ENCODE assay signal across 12 cellular contexts in genomic region chr17:63780507-63780906, GRCh38. TPM values are rescaled to one million over a fixed set of nuclear protein-coding genes. Genes with fewer than 3 reads are reported as not detected.
DNase-seq lines count a peak whose midpoint lies in the region; ATAC-seq and TF ChIP-seq lines count a peak whose summit lies in the region.
"Had no signal": no experiment of that assay in that cellular context is flagged by ENCODE, and none has a peak within 500 bp of the region (broad histone marks: within the 10 kb centered on the region; RNA-seq: fewer than 3 reads in every experiment).

No MANE protein-coding gene starts in this region.

- H3K27me3 ChIP-seq in foreskin keratinocyte, result no peaks in the 10 kb centered on the region

- H3K4me1 ChIP-seq in HEK293 (ENCODE audit: control insufficient read depth, insufficient read depth, low read length), result peaks cover 3% of the 10 kb centered on the region
- peaks cover 42% of the 10 kb centered on the region for H3K4me1 ChIP-seq in foreskin keratinocyte

- intact Hi-C loops in Right ventricle myocardium inferior (cut with DNase I), result no loop called here

- no peaks in the 10 kb centered on the region for H3K9me3 ChIP-seq in HEK293 (ENCODE audit: control insufficient read depth, insufficient read depth, low read depth, low read length)
- H3K9me3 ChIP-seq: mucosa of descending colon had no signal

- ATAC-seq in foreskin keratinocyte (peak; percentile 81), Right ventricle myocardium inferior (no peak)
- ATAC-seq: mucosa of descending colon had no signal

- H3K4me3 ChIP-seq in HEK293 (ENCODE audit: low read depth, low read length), result no peak overlapping the region
- H3K4me3 ChIP-seq: mucosa of descending colon had no signal

- peak overlapping the region; percentile 85 for H3K27ac ChIP-seq in 22Rv1
- H3K27ac ChIP-seq in HEK293 (ENCODE audit: extremely low read depth, low read depth, low read length), result no peak overlapping the region
- H3K27ac ChIP-seq in foreskin keratinocyte, result peak overlapping the region; percentile 63

- TF ChIP-seq CTCF in 22Rv1 (IDR thresholded peaks at IDR 0.05) (no peak), HEK293 (tag by site-specific recombination; IDR thresholded peaks at IDR 0.05) (no peak), foreskin keratinocyte (conservative IDR thresholded peaks at IDR 0.05) (no peak), GM10248 (IDR thresholded peaks at IDR 0.05; ENCODE audit: control extremely low read depth, extremely low read depth, low read depth, missing control alignments) (no peak)

- peaks cover 53 to 86% of the 10 kb centered on the region in 2 experiments for H3K36me3 ChIP-seq in HEK293 (ENCODE audit: control insufficient read depth in 2 of 2, insufficient read depth in 1 of 2, low read length in 2 of 2)

- POLR2A ChIA-PET in HEK293 (lab: Yijun Ruan, JAX), result interaction anchor here (0.5 to 0.6 kb wide), 3 partner anchors 30 to 159 kb away, joined by 3 to 4 read pairs (median 3); partner anchors contain the start of gene MAP3K3
- POLR2A ChIA-PET in GM10248 (lab: Yijun Ruan, JAX), result interaction anchor here (1.0 kb wide), 1 partner anchor 40 kb away, joined by 4 read pairs; no protein-coding TSS in a partner anchor

- DNase-seq in SW480 (ENCODE audit: low spot score) (peak; percentile 46), foreskin keratinocyte (peak; percentile 54 to 75), GM19238 (ENCODE audit: insufficient read length, low spot score) (no peak), Right ventricle myocardium inferior (ENCODE audit: missing footprints) (no peak), GM10248 (ENCODE audit: extremely low spot score) (no peak)
- no peak for DNase-seq in stimulated activated naive CD4-positive, alpha-beta T cell (lab: John Stamatoyannopoulos, UW)
- DNase-seq: cerebellar nuclear complex, head of caudate nucleus, mucosa of descending colon, SW 1271 had no signal

- CTCF ChIA-PET in HEK293 (lab: Yijun Ruan, JAX), result interaction anchor here (0.5 to 1.0 kb wide), 2 partner anchors 54 to 104 kb away, joined by 3 read pairs; no protein-coding TSS in a partner anchor
- CTCF ChIA-PET in GM10248 (lab: Yijun Ruan, JAX), result interaction anchor here (0.7 to 1.4 kb wide), 2 partner anchors 8 to 41 kb away, joined by 3 read pairs; no protein-coding TSS in a partner anchor

TF ChIP-seq in HEK293, 187 proteins besides CTCF, POLR2A, EP300 and RAD21:
- TF ChIP-seq ZBTB48 (tag by site-specific recombination; IDR thresholded peaks at IDR 0.05), result peak; percentile 42; the same call in 1 of the 2 replicates
- peak; percentile 43; the same call in 1 of the 2 replicates for TF ChIP-seq SP7 (tag by site-specific recombination; IDR thresholded peaks at IDR 0.05)
- no peak for TF ChIP-seq ZNF169 (tag by site-specific recombination; IDR thresholded peaks at IDR 0.05)
- peak; percentile 48 for TF ChIP-seq ZNF398 (tag by site-specific recombination; IDR thresholded peaks at IDR 0.05)
- 0 out of 2 replicates have a peak, but pooled peaks have one; percentile 40 for TF ChIP-seq ZBTB17 (tag by site-specific recombination; IDR thresholded peaks at IDR 0.05)
- peak; percentile 92 for TF ChIP-seq ZNF10 (tag by site-specific recombination; IDR thresholded peaks at IDR 0.05)
- peak; percentile 77 for TF ChIP-seq WT1 (tag by site-specific recombination; IDR thresholded peaks at IDR 0.05)
- TF ChIP-seq ZNF629 (tag by site-specific recombination; IDR thresholded peaks at IDR 0.05), result 0 out of 2 replicates have a peak, but pooled peaks have one; percentile 32
- TF ChIP-seq ZNF350 (tag by site-specific recombination; IDR thresholded peaks at IDR 0.05), result no peak
- no peak for TF ChIP-seq ZNF148 (tag by site-specific recombination; IDR thresholded peaks at IDR 0.05; ENCODE audit: borderline replicate concordance)
- TF ChIP-seq, protein P1, sequence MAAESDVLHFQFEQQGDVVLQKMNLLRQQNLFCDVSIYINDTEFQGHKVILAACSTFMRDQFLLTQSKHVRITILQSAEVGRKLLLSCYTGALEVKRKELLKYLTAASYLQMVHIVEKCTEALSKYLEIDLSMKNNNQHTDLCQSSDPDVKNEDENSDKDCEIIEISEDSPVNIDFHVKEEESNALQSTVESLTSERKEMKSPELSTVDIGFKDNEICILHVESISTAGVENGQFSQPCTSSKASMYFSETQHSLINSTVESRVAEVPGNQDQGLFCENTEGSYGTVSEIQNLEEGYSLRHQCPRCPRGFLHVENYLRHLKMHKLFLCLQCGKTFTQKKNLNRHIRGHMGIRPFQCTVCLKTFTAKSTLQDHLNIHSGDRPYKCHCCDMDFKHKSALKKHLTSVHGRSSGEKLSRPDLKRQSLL (tag by site-specific recombination; IDR thresholded peaks at IDR 0.05), result 0 out of 2 replicates have a peak, but pooled peaks have one; percentile 56
- peak; percentile 58 for TF ChIP-seq ZEB2 (tag by site-specific recombination; IDR thresholded peaks at IDR 0.05)
- TF ChIP-seq FEZF1 (tag by site-specific recombination; IDR thresholded peaks at IDR 0.05), result peak; percentile 78
- TF ChIP-seq PRDM1 (tag by site-specific recombination; IDR thresholded peaks at IDR 0.05), result peak; percentile 85
- 0 out of 2 replicates have a peak, but pooled peaks have one; percentile 11 for TF ChIP-seq OSR2 (tag by site-specific recombination; IDR thresholded peaks at IDR 0.05)
TF ChIP-seq in HEK293: peak in this region for 12.

RNA-seq across cellular contexts. Expression of gene DDX42, which starts 6.5 kb away (rescaled TPM):
- total RNA-seq in foreskin keratinocyte (72.2 and 74.9 TPM in 2 replicates), Right ventricle myocardium inferior (45.9 TPM)
- polyA plus RNA-seq in foreskin keratinocyte, result 40.6 and 41.0 TPM in 2 replicates

RNA-seq across cellular contexts. Expression of gene CCDC47, which starts 7.1 kb away (rescaled TPM):
- total RNA-seq in foreskin keratinocyte (64.2 and 77.0 TPM in 2 replicates), Right ventricle myocardium inferior (90.5 TPM)
- 21.0 and 26.3 TPM in 2 replicates for polyA plus RNA-seq in foreskin keratinocyte

RNA-seq across cellular contexts. Expression of gene STRADA, which starts 38.9 kb away (rescaled TPM):
- 18.1 and 18.8 TPM in 2 replicates for total RNA-seq in foreskin keratinocyte
- polyA plus RNA-seq in foreskin keratinocyte, result 18.4 and 18.8 TPM in 2 replicates
- 13.3 TPM for total RNA-seq in Right ventricle myocardium inferior

RNA-seq across cellular contexts. Expression of gene PSMC5, which starts 46.7 kb away (rescaled TPM):
- total RNA-seq in foreskin keratinocyte, result 97.4 and 120 TPM in 2 replicates
- polyA plus RNA-seq in foreskin keratinocyte, result 168 and 192 TPM in 2 replicates
- 145 TPM for total RNA-seq in Right ventricle myocardium inferior

RNA-seq across cellular contexts. Expression of gene FTSJ3, which starts 47.0 kb away (rescaled TPM):
- total RNA-seq in foreskin keratinocyte (37.6 and 49.9 TPM in 2 replicates), Right ventricle myocardium inferior (34.2 TPM)
- 22.6 and 30.5 TPM in 2 replicates for polyA plus RNA-seq in foreskin keratinocyte

Comparison
In these comparisons a context has a peak if more than half of its experiments do, and no peak if none do; other contexts are left out.
1. DNase-seq: peak in SW480 (single experiment) and foreskin keratinocyte (2 of 2); none in GM19238 (single experiment), stimulated activated naive CD4-positive, alpha-beta T cell (0 of 6), Right ventricle myocardium inferior (single experiment) and GM10248 (single experiment).